In the genomic region with DNA sequence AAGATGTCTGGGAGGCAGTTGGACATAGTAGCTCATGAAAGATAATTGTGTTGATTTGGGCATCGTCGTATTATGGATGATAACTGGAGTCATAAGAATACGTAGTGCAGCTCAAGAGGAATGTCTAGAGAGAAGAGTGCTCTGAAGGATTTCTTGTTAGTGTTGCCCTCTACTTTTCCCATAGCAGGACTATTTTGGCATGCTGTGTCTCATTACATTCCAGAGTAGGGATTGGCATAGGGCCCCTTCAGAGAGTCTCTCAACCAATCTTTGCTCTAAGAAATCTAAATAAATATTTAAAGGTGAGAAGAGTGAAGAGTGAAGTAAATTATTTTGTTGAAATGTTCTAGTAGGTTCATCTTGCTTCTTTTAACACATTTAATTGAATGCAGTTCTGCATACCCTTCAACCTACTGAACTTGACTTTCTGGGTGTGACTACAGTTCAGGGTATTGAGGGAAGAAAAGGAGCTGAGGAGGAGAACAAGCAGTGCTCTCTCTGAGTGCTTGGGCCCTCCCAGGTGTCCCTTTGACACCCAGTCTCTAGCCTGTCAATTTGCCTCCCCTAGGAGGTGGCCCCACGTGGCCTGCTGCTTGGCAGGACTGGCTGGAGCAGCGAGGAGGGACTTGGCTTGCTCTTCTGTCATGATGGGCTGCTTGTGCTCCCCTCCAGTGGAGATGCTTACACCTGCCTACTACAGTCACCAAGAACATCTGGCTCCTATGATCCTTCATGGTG, we compare ENCODE assay signal across 16 cellular contexts. TPM values are rescaled to one million over a fixed set of nuclear protein-coding genes. Genes with fewer than 3 reads are reported as not detected.
DNase-seq lines count a peak whose midpoint lies in the region; ATAC-seq and TF ChIP-seq lines count a peak whose summit lies in the region.
"Had no signal": no experiment of that assay in that cellular context is flagged by ENCODE, and none has a peak within 500 bp of the region (broad histone marks: within the 10 kb centered on the region; RNA-seq: fewer than 3 reads in every experiment).

No MANE protein-coding gene starts in this region.

- H3K36me3 ChIP-seq in heart left ventricle = peaks cover 0 to 17% (median 3%) of the 10 kb centered on the region in 9 donors
- H3K36me3 ChIP-seq in lower lobe of right lung = no peaks in the 10 kb centered on the region
- H3K36me3 ChIP-seq: BLaER1 had no signal

- H3K9me3 ChIP-seq in heart left ventricle (no peaks in the 10 kb centered on the region), lower lobe of right lung (no peaks in the 10 kb centered on the region)
- H3K9me3 ChIP-seq: BLaER1, Caco-2 had no signal

- peaks cover 0 to 23% (median 0%) of the 10 kb centered on the region in 12 donors for H3K4me1 ChIP-seq in heart left ventricle
- no peaks in the 10 kb centered on the region for H3K4me1 ChIP-seq in lower lobe of right lung
- H3K4me1 ChIP-seq: BLaER1, Caco-2 had no signal

- no peaks in the 10 kb centered on the region for H3K27me3 ChIP-seq in heart left ventricle
- H3K27me3 ChIP-seq in lower lobe of right lung (ENCODE audit: low read depth) = no peaks in the 10 kb centered on the region
- H3K27me3 ChIP-seq: BLaER1 had no signal

- TF ChIP-seq CTCF in heart left ventricle (IDR thresholded peaks at IDR 0.05) (no peak), lower lobe of right lung (IDR thresholded peaks at IDR 0.05) (no peak)

- H3K4me3 ChIP-seq in heart left ventricle (no peak overlapping the region), lower lobe of right lung (no peak overlapping the region)
- H3K4me3 ChIP-seq: BLaER1 had no signal

- H3K36me3 Mint-ChIP-seq in stimulated activated naive B cell treated with anti-CD40 and anti-IgM and Interleukin-4, amounts not matched to agents 10 μg/mL and 1 μg/mL and 100 μg/mL, for 72 hours = peaks cover 2 to 10% of the 10 kb centered on the region in 2 donors
- H3K36me3 Mint-ChIP-seq: CD8-positive, alpha-beta memory T cell had no signal

- peaks cover 4 to 15% of the 10 kb centered on the region in 2 donors for H3K27me3 Mint-ChIP-seq in stimulated activated naive B cell treated with anti-CD40 and anti-IgM and Interleukin-4, amounts not matched to agents 10 μg/mL and 1 μg/mL and 100 μg/mL, for 72 hours

- ATAC-seq in heart left ventricle (peak in 3 of 4 donors; percentile 16 to 44 (median 29)), left cardiac atrium (no peak), lower lobe of right lung (peak; percentile 76 to 80), GM21786 (IDR thresholded peaks at IDR 0.05; ENCODE audit: unreplicated experiment) (no peak)
- peak in 1 of 2 donors; percentile 28 for ATAC-seq in stimulated activated naive B cell treated with anti-CD40 and anti-IgM and Interleukin-4, amounts not matched to agents 10 μg/mL and 1 μg/mL and 100 μg/mL, for 72 hours (replicated peaks)

- H3K27ac ChIP-seq in heart left ventricle (no peak overlapping the region), lower lobe of right lung (peak overlapping the region; percentile 19)
- H3K27ac ChIP-seq: BLaER1 had no signal

- H3K9me3 Mint-ChIP-seq in stimulated activated naive B cell treated with anti-CD40 and anti-IgM and Interleukin-4, amounts not matched to agents 10 μg/mL and 1 μg/mL and 100 μg/mL, for 72 hours = no peaks in the 10 kb centered on the region
- H3K9me3 Mint-ChIP-seq: CD8-positive, alpha-beta memory T cell; HFFc6 had no signal

- 64 to 76% (median 71%) methylated on average over 5 of the region's 5 CpGs for WGBS in heart left ventricle, 4 donors

- no peak overlapping the region for H3K4me3 Mint-ChIP-seq in stimulated activated naive B cell treated with anti-CD40 and anti-IgM and Interleukin-4, amounts not matched to agents 10 μg/mL and 1 μg/mL and 100 μg/mL, for 72 hours
- H3K4me3 Mint-ChIP-seq: CD8-positive, alpha-beta memory T cell; HFFc6 had no signal

- no peak for TF ChIP-seq POLR2A in heart left ventricle (IDR thresholded peaks at IDR 0.05)

- intact Hi-C loops in heart left ventricle (cut with DNase I) (no loop called here), left cardiac atrium (cut with DNase I) (no loop called here), lower lobe of right lung (cut with DNase I) (no loop called here)

- peaks cover 7 to 15% of the 10 kb centered on the region in 2 donors for H3K4me1 Mint-ChIP-seq in stimulated activated naive B cell treated with anti-CD40 and anti-IgM and Interleukin-4, amounts not matched to agents 10 μg/mL and 1 μg/mL and 100 μg/mL, for 72 hours
- H3K4me1 Mint-ChIP-seq: CD8-positive, alpha-beta memory T cell had no signal

- DNase-seq in heart left ventricle = no peak
- no peak for DNase-seq in left cardiac atrium
- peak; percentile 49 for DNase-seq in lower lobe of right lung
- DNase-seq in stimulated activated naive B cell treated with anti-CD40 and anti-IgM and Interleukin-4, amounts not matched to agents 10 μg/mL and 1 μg/mL and 100 μg/mL, for 72 hours = no peak
- no peak for DNase-seq in activated CD4-positive, alpha-beta T cell treated with anti-CD3 and anti-CD28 coated beads, Interleukin-2, amount 50 U/mL, for 48 hours
- DNase-seq in NCI-H187 treated with DMSO at 0.1 percent for 48 hours (lab: John Stamatoyannopoulos, UW) = no peak
- DNase-seq: 8988T; AML-193; Caco-2; CD8-positive, alpha-beta memory T cell; DND-41; GDM1; HCEC 1CT; HFFc6 had no signal

- peak overlapping the region; percentile 15 for H3K27ac Mint-ChIP-seq in stimulated activated naive B cell treated with anti-CD40 and anti-IgM and Interleukin-4, amounts not matched to agents 10 μg/mL and 1 μg/mL and 100 μg/mL, for 72 hours
- H3K27ac Mint-ChIP-seq: CD8-positive, alpha-beta memory T cell; HFFc6 had no signal

RNA-seq across cellular contexts. Expression of a gene that starts 33.3 kb away (rescaled TPM):
- total RNA-seq in heart left ventricle (10 to 100 TPM; 14.6 to 24.9 (median 16.5) TPM), left cardiac atrium (10 to 100 TPM; 13.6 to 14.4 TPM), lower lobe of right lung (6.9 TPM)
- 10 to 100 TPM; 10.6 to 11.4 TPM for polyA plus RNA-seq in heart left ventricle
- total RNA-seq: Caco-2 had no signal

Comparison
In these comparisons a context has a peak if more than half of its experiments do, and no peak if none do; other contexts are left out.
1. ATAC-seq: peak in heart left ventricle (3 of 4) and lower lobe of right lung (2 of 2); none in left cardiac atrium (0 of 2) and GM21786 (single experiment).